In genomic region chr14:68638817-68639517, GRCh38 we compare ENCODE assay signal across 2 cellular contexts.
TF ChIP-seq lines count a peak whose summit lies in the region.

No MANE protein-coding gene starts in this region.

TF ChIP-seq in IMR-90, 13 proteins besides CTCF, POLR2A, EP300 and RAD21:
- no peak for TF ChIP-seq ELK1 (IDR thresholded peaks at IDR 0.05; ENCODE audit: borderline replicate concordance, low read depth, low read length)
- no peak for TF ChIP-seq RCOR1 (IDR thresholded peaks at IDR 0.05; ENCODE audit: insufficient replicate concordance, low read length)
- TF ChIP-seq CEBPB (IDR thresholded peaks at IDR 0.05; ENCODE audit: low read depth, low read length), result no peak
TF ChIP-seq in IMR-90: peak in this region for 0.

TF ChIP-seq in endothelial cell of umbilical vein, 7 proteins besides CTCF, POLR2A, EP300 and RAD21:
- no peak for TF ChIP-seq POLR2AphosphoS5 (IDR thresholded peaks at IDR 0.05; ENCODE audit: insufficient read depth, low read depth, low read length)
- TF ChIP-seq MYC (IDR thresholded peaks at IDR 0.05; ENCODE audit: low read depth, low read length), result no peak
- TF ChIP-seq GATA2 (IDR thresholded peaks at IDR 0.05; ENCODE audit: insufficient read depth, insufficient read length, low read depth, low read length), result no peak
- no peak for TF ChIP-seq JUN (IDR thresholded peaks at IDR 0.05; ENCODE audit: borderline replicate concordance, insufficient read depth, insufficient read length, low read depth)
- TF ChIP-seq FOS (IDR thresholded peaks at IDR 0.05; ENCODE audit: borderline replicate concordance, insufficient read depth, low read length), result no peak
- no peak for TF ChIP-seq MAX (IDR thresholded peaks at IDR 0.05; ENCODE audit: insufficient read depth, insufficient read length)
- no peak for TF ChIP-seq EZH2 (IDR thresholded peaks at IDR 0.05; ENCODE audit: borderline replicate concordance, low read depth, low read length, severe bottlenecking)
TF ChIP-seq in endothelial cell of umbilical vein: peak in this region for 0.
